Comparison of ENCODE assay signal across 8 cellular contexts in genomic region chr5:132830436-132831094, GRCh38. TPM values are rescaled to one million over a fixed set of nuclear protein-coding genes. Genes with fewer than 3 reads are reported as not detected.
DNase-seq lines count a peak whose midpoint lies in the region; ATAC-seq, FAIRE-seq and TF ChIP-seq lines count a peak whose summit lies in the region.

Gene SHROOM1 (minus strand): TSS chr5:132830647. CDS start chr5:132826140, 4,507 bp downstream.

- TF ChIP-seq POLR2A in GM19193 (IDR thresholded peaks at IDR 0.05; ENCODE audit: extremely low read depth, insufficient read depth, insufficient read length) (peak; percentile 39), testis (IDR thresholded peaks at IDR 0.05) (no peak)

- no peaks in the 10 kb centered on the region for H3K36me3 ChIP-seq in left lung
- H3K36me3 ChIP-seq in testis (ENCODE audit: low read depth, missing control alignments) = no peaks in the 10 kb centered on the region

- H3K9me3 ChIP-seq in left lung = no peaks in the 10 kb centered on the region
- no peaks in the 10 kb centered on the region for H3K9me3 ChIP-seq in testis

- intact Hi-C loops in left lung (cut with DNase I) = no loop called here
- intact Hi-C loops in testis (cut with DNase I; ENCODE audit: low total_unique reads) = no loop called here

- ATAC-seq in HG03135 (IDR thresholded peaks at IDR 0.05; ENCODE audit: unreplicated experiment) = peak; percentile 68
- ATAC-seq in left lung = peak; percentile 88

- 3 to 18% methylated on average over 12 to 61 of the region's 78 CpGs for WGBS in testis, 2 donors

- DNase-seq in DMS79 (lab: John Stamatoyannopoulos, UW) (peak; percentile 2), RCC 7860 (ENCODE audit: low spot score) (peak; percentile 35), left lung (peak; percentile 72 to 91), testis (peak; percentile 52), AML-193 (lab: John Stamatoyannopoulos, UW) (no peak)

- H3K4me1 ChIP-seq in left lung = peaks cover 6 to 28% of the 10 kb centered on the region in 2 donors
- peaks cover 4% of the 10 kb centered on the region for H3K4me1 ChIP-seq in testis

- TF ChIP-seq CTCF in left lung (IDR thresholded peaks at IDR 0.05) (no peak), testis (IDR thresholded peaks at IDR 0.05) (no peak)

- H3K27me3 ChIP-seq in left lung (peaks cover 0 to 60% of the 10 kb centered on the region in 2 donors), testis (no peaks in the 10 kb centered on the region)

- H3K27ac ChIP-seq in cingulate gyrus (ENCODE audit: low read depth, low read length) (peak within 1 kb of the TSS; percentile 88), left lung (peak within 1 kb of the TSS; percentile 72 to 92), testis (peak within 1 kb of the TSS in 1 of 2 donors; percentile 45)

- no peak for FAIRE-seq in RCC 7860 (lab: Jason Lieb, UNC)

- H3K4me3 ChIP-seq in left lung (peak within 1 kb of the TSS; percentile 71 to 74), testis (peak within 1 kb of the TSS; percentile 54 to 63)

RNA-seq across cellular contexts. Expression of gene SHROOM1, which starts in this region (rescaled TPM):
- total RNA-seq in left lung = 10 to 100 TPM; 15.8 to 20.6 TPM
- total RNA-seq in testis = 1 to 10 TPM; 9.0 to 9.6 TPM
- 2.1 TPM for polyA plus RNA-seq in testis (ENCODE audit: insufficient read depth, low read depth, low replicate concordance)

Comparison
In these comparisons a context has a peak if more than half of its experiments do, and no peak if none do; other contexts are left out.
1. DNase-seq: peak in DMS79 (single experiment), RCC 7860 (single experiment), left lung (2 of 2) and testis (single experiment); none in AML-193 (0 of 2).